Comparison of ENCODE assay signal across 8 cellular contexts in the genomic region with DNA sequence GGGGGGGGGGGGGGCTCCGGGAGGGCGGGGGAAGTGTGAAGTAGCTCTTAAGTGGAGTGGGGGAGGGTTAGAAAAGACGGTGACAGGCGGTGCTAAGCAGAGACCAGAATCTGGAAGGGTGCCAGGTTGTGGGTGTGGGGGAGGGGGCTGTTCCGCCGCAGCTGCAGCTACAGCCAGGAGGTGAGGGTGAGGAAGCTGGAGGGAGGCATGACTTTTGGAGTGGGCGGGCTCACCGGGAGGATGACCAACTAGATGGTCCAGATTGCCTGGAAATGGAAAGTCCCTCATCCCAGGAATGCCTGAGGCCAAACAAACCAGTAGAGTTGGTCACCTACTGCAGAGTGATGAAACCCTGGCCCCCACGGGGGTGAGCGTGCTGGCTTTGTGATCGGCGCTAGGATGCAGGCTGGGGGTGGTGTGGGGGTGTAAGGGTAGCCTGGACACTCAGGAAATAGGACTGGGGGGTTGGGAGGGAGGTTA.
DNase-seq lines count a peak whose midpoint lies in the region; FAIRE-seq and TF ChIP-seq lines count a peak whose summit lies in the region.

No MANE protein-coding gene starts in this region.

- H3K4me3 ChIP-seq in Caco-2 (ENCODE audit: low read depth, low read length) (peak overlapping the region; percentile 25), adrenal gland (no peak overlapping the region)

- CTCF ChIA-PET in Caco-2 (lab: Charles Lee) = no interaction called here

- H3K36me3 ChIP-seq in Caco-2 (ENCODE audit: control insufficient read depth, insufficient read depth, low read length) (no peaks in the 10 kb centered on the region), adrenal gland (replicated peaks in 1 of 2) (no peaks in the 10 kb centered on the region)

- TF ChIP-seq CTCF in Caco-2 (IDR thresholded peaks at IDR 0.05; ENCODE audit: insufficient read depth in 1 of 2, low read depth in 1 of 2, low read length in 1 of 2, severe bottlenecking in 1 of 2, unreplicated experiment in 1 of 2) = no peak
- no peak for TF ChIP-seq CTCF in adrenal gland (IDR thresholded peaks at IDR 0.05)

- peaks cover 10% of the 10 kb centered on the region for H3K4me1 Mint-ChIP-seq in Caco-2 (ENCODE audit: low read depth, unreplicated experiment)

- no peak overlapping the region for H3K27ac ChIP-seq in adrenal gland

- intact Hi-C loops in Caco-2 (cut with micrococcal nuclease; ENCODE audit: unreplicated experiment) = loop anchor here (5.0 kb wide), 1 partner anchor 65 kb away; no protein-coding TSS in a partner anchor
- intact Hi-C loops in adrenal gland (cut with DNase I) = no loop called here

- POLR2A ChIA-PET in Caco-2 (lab: Charles Lee) = interaction anchor here (0.6 kb wide), 1 partner anchor 408 kb away, joined by 3 read pairs; no protein-coding TSS in a partner anchor

- no peak for TF ChIP-seq POLR2A in H54 (IDR thresholded peaks at IDR 0.05; ENCODE audit: low read depth, low read length)
- TF ChIP-seq POLR2A in adrenal gland (IDR thresholded peaks at IDR 0.05) = no peak

- BruUV-seq in Caco-2 (replicated peaks; lab: Mats Ljungman, UMichigan) = no TSS peak

- peak overlapping the region; percentile 82 for H3K4me3 Mint-ChIP-seq in Caco-2 (ENCODE audit: unreplicated experiment)

- WGBS in adrenal gland, 4 donors = 10 to 19% (median 14%) methylated on average over 10 to 12 of the region's 12 CpGs

- H3K4me1 ChIP-seq in Caco-2 = peaks cover 30% of the 10 kb centered on the region
- no peaks in the 10 kb centered on the region for H3K4me1 ChIP-seq in adrenal gland (replicated peaks in 1 of 2)

- DNase-seq in Caco-2 (peak; percentile 92 to 98), H54 (ENCODE audit: insufficient read length, low spot score) (peak; percentile 72), NCI-H146 (lab: John Stamatoyannopoulos, UW) (peak; percentile 99), T follicular helper cell (ENCODE audit: low read depth) (peak; percentile 45), adrenal gland (peak in 6 of 7 donors; percentile 14 to 54 (median 22)), islet precursor cell (peak; percentile 97), 8988T (no peak)
- DNase-seq in stimulated activated CD4-positive, alpha-beta T cell treated with anti-CD3 and anti-CD28 coated beads, TNF-alpha, amount 100 ng/mL, for 24 hours (ENCODE audit: low read depth in 3 of 3) = peak; percentile 10 to 65 (median 34)

- peaks cover 5% of the 10 kb centered on the region for H3K9me3 Mint-ChIP-seq in Caco-2 (ENCODE audit: unreplicated experiment)

- peak overlapping the region; percentile 57 for H3K27ac Mint-ChIP-seq in Caco-2 (ENCODE audit: unreplicated experiment)

- H3K9me3 ChIP-seq in Caco-2 (peaks cover 4% of the 10 kb centered on the region; the same call in 1 of the 2 replicates), adrenal gland (replicated peaks in 1 of 3) (no peaks in the 10 kb centered on the region)

- FAIRE-seq in H54 (lab: Jason Lieb, UNC) = peak; percentile 94

- H3K27me3 Mint-ChIP-seq in Caco-2 (ENCODE audit: insufficient read depth, unreplicated experiment) = no peaks in the 10 kb centered on the region

- no peaks in the 10 kb centered on the region for H3K27me3 ChIP-seq in Caco-2 (replicated peaks; ENCODE audit: control insufficient read depth, insufficient read depth, low read length)
- peaks cover 14% of the 10 kb centered on the region for H3K27me3 ChIP-seq in adrenal gland

- peaks cover 7% of the 10 kb centered on the region for H3K36me3 Mint-ChIP-seq in Caco-2 (ENCODE audit: insufficient read depth, unreplicated experiment)
